ENCODE assay signal across 9 cellular contexts in genomic region chr1:19762175-19762779, GRCh38. TPM values are rescaled to one million over a fixed set of nuclear protein-coding genes. Genes with fewer than 3 reads are reported as not detected.
DNase-seq lines count a peak whose midpoint lies in the region; ATAC-seq and TF ChIP-seq lines count a peak whose summit lies in the region.
"Had no signal": no experiment of that assay in that cellular context is flagged by ENCODE, and none has a peak within 500 bp of the region (broad histone marks: within the 10 kb centered on the region; RNA-seq: fewer than 3 reads in every experiment).

No MANE protein-coding gene starts in this region.

- H3K27ac Mint-ChIP-seq in naive thymus-derived CD4-positive, alpha-beta T cell: no peak overlapping the region

- TF ChIP-seq CTCF in BE2C (IDR thresholded peaks at IDR 0.05; ENCODE audit: low read depth, low read length): peak; percentile 67
- peak; percentile 92 for TF ChIP-seq CTCF in choroid plexus epithelial cell (conservative IDR thresholded peaks at IDR 0.05; ENCODE audit: low read depth, low read length)

- CTCF ChIA-PET in naive thymus-derived CD4-positive, alpha-beta T cell (lab: Charles Lee): interaction anchor here (0.6 to 1.8 kb wide), 6 partner anchors 8 to 117 kb away, joined by 3 to 5 read pairs (median 4); no protein-coding TSS in a partner anchor

- intact Hi-C loops in naive thymus-derived CD4-positive, alpha-beta T cell (cut with micrococcal nuclease): loop anchor here (1.0 to 5.0 kb wide), 2 partner anchors 35 to 49 kb away; partner anchors contain the start of gene TMCO4 (in 1 of the 2)

- peaks cover 0 to 24% (median 18%) of the 10 kb centered on the region in 5 donors for H3K36me3 Mint-ChIP-seq in naive thymus-derived CD4-positive, alpha-beta T cell

- peaks cover 0 to 16% (median 0%) of the 10 kb centered on the region in 7 donors for H3K4me1 Mint-ChIP-seq in naive thymus-derived CD4-positive, alpha-beta T cell

- in situ Hi-C loops in HAP-1 (cut with MboI; ENCODE audit: low sequenced_read_pairs): no loop called here

- DNase-seq in BE2C (peak; percentile 46), HAP-1 (ENCODE audit: low spot score in 2 of 2) (peak; percentile 34 to 70), choroid plexus epithelial cell (ENCODE audit: low read depth) (peak; percentile 49), cerebellum (ENCODE audit: low spot score) (no peak), T1000 (lab: John Stamatoyannopoulos, UW) (no peak)
- peak in 5 of 9 donors; percentile 6 to 32 (median 12) for DNase-seq in naive thymus-derived CD4-positive, alpha-beta T cell

- no peaks in the 10 kb centered on the region for H3K9me3 Mint-ChIP-seq in naive thymus-derived CD4-positive, alpha-beta T cell

- ATAC-seq in SK-N-SH treated with all-trans-retinoic acid at 6 μM for 48 hours (peak; percentile 44), GM21576 (IDR thresholded peaks at IDR 0.05; ENCODE audit: unreplicated experiment) (no peak)
- peak; percentile 41 for ATAC-seq in naive thymus-derived CD4-positive, alpha-beta T cell

- H3K27me3 ChIP-seq in BE2C: no peaks in the 10 kb centered on the region
- no peaks in the 10 kb centered on the region for H3K27me3 ChIP-seq in HAP-1 (ENCODE audit: low read depth)
- H3K27me3 ChIP-seq in naive thymus-derived CD4-positive, alpha-beta T cell (ENCODE audit: control insufficient read depth in 2 of 2, insufficient read depth in 2 of 2, low read length in 2 of 2): no peaks in the 10 kb centered on the region

- H3K27me3 Mint-ChIP-seq in naive thymus-derived CD4-positive, alpha-beta T cell: no peaks in the 10 kb centered on the region

- H3K9me3 ChIP-seq in BE2C (no peaks in the 10 kb centered on the region), HAP-1 (no peaks in the 10 kb centered on the region)
- H3K9me3 ChIP-seq in naive thymus-derived CD4-positive, alpha-beta T cell (ENCODE audit: control insufficient read depth in 2 of 3, low read length in 3 of 3): no peaks in the 10 kb centered on the region

- H3K4me3 ChIP-seq in BE2C (ENCODE audit: low read depth, low read length) (no peak overlapping the region), HAP-1 (no peak overlapping the region), choroid plexus epithelial cell (ENCODE audit: low read depth, low read length) (no peak overlapping the region)
- H3K4me3 ChIP-seq in naive thymus-derived CD4-positive, alpha-beta T cell (ENCODE audit: low read length): no peak overlapping the region

- H3K4me3 Mint-ChIP-seq in naive thymus-derived CD4-positive, alpha-beta T cell: no peak overlapping the region

- H3K4me1 ChIP-seq in BE2C: no peaks in the 10 kb centered on the region
- H3K4me1 ChIP-seq in HAP-1: peaks cover 7% of the 10 kb centered on the region
- no peaks in the 10 kb centered on the region for H3K4me1 ChIP-seq in naive thymus-derived CD4-positive, alpha-beta T cell (ENCODE audit: control insufficient read depth in 2 of 2, insufficient read depth in 2 of 2, low read length in 2 of 2)

- H3K36me3 ChIP-seq in BE2C: no peaks in the 10 kb centered on the region
- H3K36me3 ChIP-seq in HAP-1 (replicated peaks): no peaks in the 10 kb centered on the region
- peaks cover 0 to 15% (median 0%) of the 10 kb centered on the region in 3 experiments for H3K36me3 ChIP-seq in naive thymus-derived CD4-positive, alpha-beta T cell (ENCODE audit: control insufficient read depth in 2 of 3, insufficient read depth in 3 of 3, low read length in 3 of 3)

- POLR2A ChIA-PET in naive thymus-derived CD4-positive, alpha-beta T cell (lab: Charles Lee): no interaction called here

- H3K27ac ChIP-seq in naive thymus-derived CD4-positive, alpha-beta T cell (ENCODE audit: low read depth, low read length): no peak overlapping the region

TF ChIP-seq in SK-N-SH treated with all-trans-retinoic acid at 6 μM for 48 hours, 23 proteins besides CTCF, POLR2A, EP300 and RAD21:
- no peak for TF ChIP-seq BACH2 (CRISPR knock-in tag; IDR thresholded peaks at IDR 0.05; ENCODE audit: borderline replicate concordance)
- TF ChIP-seq ZFP30 (CRISPR knock-in tag; IDR thresholded peaks at IDR 0.05): no peak
- no peak for TF ChIP-seq ZC3H10 (CRISPR knock-in tag; IDR thresholded peaks at IDR 0.05)
- TF ChIP-seq ZNF8 (CRISPR knock-in tag; IDR thresholded peaks at IDR 0.05): no peak
- TF ChIP-seq ESRRG (CRISPR knock-in tag; IDR thresholded peaks at IDR 0.05): no peak
- no peak for TF ChIP-seq RARB (CRISPR knock-in tag; IDR thresholded peaks at IDR 0.05)

RNA-seq across cellular contexts. Expression of gene TMCO4, which starts 37.4 kb away (rescaled TPM):
- 0.57 TPM for polyA plus RNA-seq in BE2C (2012; ENCODE audit: insufficient read depth, insufficient read length, low read depth)
- 10 to 100 TPM; 16.6 to 28.3 (median 18.2) TPM for total RNA-seq in naive thymus-derived CD4-positive, alpha-beta T cell
- polyA plus RNA-seq in naive thymus-derived CD4-positive, alpha-beta T cell: 10 to 100 TPM in 1 of 2 donors, 1 to 10 TPM in 1; 8.9 to 11.3 TPM
- 0.82 TPM for total RNA-seq in cerebellum

RNA-seq across cellular contexts. Expression of gene RNF186, which starts 52.8 kb away (rescaled TPM):
- polyA plus RNA-seq in BE2C (2012; ENCODE audit: insufficient read depth, insufficient read length, low read depth): not detected
- not detected for total RNA-seq in naive thymus-derived CD4-positive, alpha-beta T cell
- not detected for polyA plus RNA-seq in naive thymus-derived CD4-positive, alpha-beta T cell
- not detected for total RNA-seq in cerebellum
- total RNA-seq: frontal cortex had no signal

Comparison
In these comparisons a context has a peak if more than half of its experiments do, and no peak if none do; other contexts are left out.
1. DNase-seq: peak in BE2C (single experiment), HAP-1 (2 of 2), choroid plexus epithelial cell (single experiment) and naive thymus-derived CD4-positive, alpha-beta T cell (5 of 9); none in cerebellum (single experiment) and T1000 (single experiment).